8 cellular contexts compared by ENCODE assay signal in the genomic region with DNA sequence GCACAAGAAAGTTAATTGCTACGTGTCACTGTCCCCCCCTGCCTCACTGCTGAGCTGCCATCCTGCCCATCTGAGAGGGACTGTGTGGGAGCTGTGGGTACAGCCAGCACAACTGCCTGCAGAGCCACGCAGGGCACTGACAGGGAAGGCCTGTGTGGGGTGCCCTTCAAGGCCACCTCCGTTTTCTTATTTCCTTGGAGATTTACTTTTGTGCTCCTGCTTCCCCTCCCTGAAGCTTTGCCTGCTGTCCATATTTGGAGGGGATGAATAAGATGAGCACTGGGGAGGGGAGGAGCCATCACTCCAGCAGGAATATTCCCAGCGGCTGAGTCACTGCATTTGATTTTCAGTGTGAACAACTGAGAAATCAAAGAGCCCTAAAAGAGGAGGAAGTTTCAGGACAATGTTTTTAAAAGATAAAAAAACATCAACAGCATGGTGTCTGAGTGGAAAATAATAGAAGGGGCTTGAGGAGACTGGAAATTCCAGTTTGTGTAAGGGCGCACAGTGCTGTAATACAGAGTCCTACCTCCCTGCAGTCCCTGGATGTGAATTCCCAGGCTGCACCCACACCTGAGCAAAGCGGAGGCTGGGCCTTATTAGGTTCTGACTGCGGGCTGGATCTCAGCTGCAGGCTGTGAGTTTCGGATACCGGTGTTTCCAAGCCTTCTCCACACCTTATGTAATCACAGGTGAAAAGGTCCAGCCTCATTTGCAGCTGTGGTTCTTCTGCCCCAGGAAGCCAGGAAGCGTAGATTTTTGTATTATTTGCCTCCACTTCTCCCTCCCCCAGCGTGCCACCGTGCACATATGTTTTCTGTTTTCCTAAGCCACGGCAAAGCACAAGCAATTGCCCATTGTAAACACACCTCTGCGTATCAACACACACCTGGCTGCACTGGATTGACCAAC.
DNase-seq lines count a peak whose midpoint lies in the region; ATAC-seq and TF ChIP-seq lines count a peak whose summit lies in the region.

No MANE protein-coding gene starts in this region.

- H3K9me3 ChIP-seq in HUES6 (ENCODE audit: control insufficient read depth, insufficient read depth, low read depth, low read length) (no peaks in the 10 kb centered on the region), adipocyte (ENCODE audit: control insufficient read depth, low read length) (no peaks in the 10 kb centered on the region), iPS-20b (ENCODE audit: insufficient read depth, low read depth, low read length) (no peaks in the 10 kb centered on the region), testis (no peaks in the 10 kb centered on the region)

- TF ChIP-seq CTCF in AG04449 (IDR thresholded peaks at IDR 0.05; ENCODE audit: insufficient read depth, low read length, missing control alignments) (no peak), testis (IDR thresholded peaks at IDR 0.05) (no peak)

- TF ChIP-seq POLR2A in testis (IDR thresholded peaks at IDR 0.05) (no peak), erythroblast (IDR thresholded peaks at IDR 0.05; ENCODE audit: low read length) (no peak)

- no peak overlapping the region for H3K4me3 ChIP-seq in AG04449 (ENCODE audit: low read depth, low read length)
- H3K4me3 ChIP-seq in HUES6 (ENCODE audit: low read depth, low read length) = no peak overlapping the region
- H3K4me3 ChIP-seq in adipocyte (ENCODE audit: low read length) = no peak overlapping the region
- H3K4me3 ChIP-seq in iPS-20b (ENCODE audit: low read length) = no peak overlapping the region
- H3K4me3 ChIP-seq in testis = no peak overlapping the region

- H3K27ac ChIP-seq in HUES6 (ENCODE audit: low read depth, low read length) (peak overlapping the region; percentile 56; the same call in 1 of the 2 replicates), iPS-20b (ENCODE audit: low read length) (peak overlapping the region; percentile 19), testis (peak overlapping the region in 1 of 2 donors; percentile 7)

- H3K9ac ChIP-seq in HUES6 (ENCODE audit: low read length) = peak overlapping the region; percentile 44
- peak overlapping the region; percentile 40 for H3K9ac ChIP-seq in adipocyte (ENCODE audit: low read length)
- peak overlapping the region; percentile 40; the same call in 1 of the 2 replicates for H3K9ac ChIP-seq in iPS-20b (ENCODE audit: low read depth, low read length)

- intact Hi-C loops in testis (cut with DNase I; ENCODE audit: low total_unique reads) = no loop called here

- H3K36me3 ChIP-seq in HUES6 (ENCODE audit: control insufficient read depth, insufficient read depth, low read length) (no peaks in the 10 kb centered on the region), adipocyte (ENCODE audit: control insufficient read depth, insufficient read depth, low read length, severe bottlenecking) (peaks cover 2% of the 10 kb centered on the region), iPS-20b (ENCODE audit: insufficient read depth, low read depth, low read length) (no peaks in the 10 kb centered on the region), testis (ENCODE audit: low read depth, missing control alignments) (no peaks in the 10 kb centered on the region)

- ATAC-seq in GM21528 (IDR thresholded peaks at IDR 0.05; ENCODE audit: low FRiP score, unreplicated experiment) = no peak

- H3K27me3 ChIP-seq in HUES6 (ENCODE audit: control insufficient read depth, insufficient read depth, low read length) (no peaks in the 10 kb centered on the region), adipocyte (replicated peaks; ENCODE audit: control insufficient read depth, insufficient read depth, low read length) (no peaks in the 10 kb centered on the region), iPS-20b (ENCODE audit: insufficient read depth, low read length) (no peaks in the 10 kb centered on the region), testis (no peaks in the 10 kb centered on the region)

- POLR2A ChIA-PET in AG04449 (lab: Yijun Ruan, JAX) = no interaction called here

- peaks cover 23% of the 10 kb centered on the region for H3K4me1 ChIP-seq in HUES6 (ENCODE audit: control insufficient read depth, insufficient read depth, low read length)
- H3K4me1 ChIP-seq in adipocyte (ENCODE audit: control insufficient read depth, insufficient read depth, low read length) = peaks cover 12% of the 10 kb centered on the region
- peaks cover 20% of the 10 kb centered on the region for H3K4me1 ChIP-seq in iPS-20b (ENCODE audit: insufficient read depth, low read length)
- peaks cover 27% of the 10 kb centered on the region for H3K4me1 ChIP-seq in testis

- DNase-seq in AG04449 (ENCODE audit: low read depth, low spot score) (peak; percentile 34), adipocyte (ENCODE audit: low read depth) (peak; percentile 77), testis (peak; percentile 58), NCI-H1436 (lab: John Stamatoyannopoulos, UW) (no peak), erythroblast (lab: John Stamatoyannopoulos, UW) (no peak)

- WGBS in testis, 2 donors = 64 to 73% methylated on average over 14 of the region's 14 CpGs

- CTCF ChIA-PET in AG04449 (lab: Yijun Ruan, JAX) = interaction anchor here (0.9 to 1.9 kb wide), 2 partner anchors 12 to 155 kb away, joined by 3 to 8 read pairs; no protein-coding TSS in a partner anchor

Comparison
In these comparisons a context has a peak if more than half of its experiments do, and no peak if none do; other contexts are left out.
1. DNase-seq: peak in AG04449 (single experiment), adipocyte (single experiment) and testis (single experiment); none in NCI-H1436 (single experiment) and erythroblast (0 of 2).
2. Peak in every context shown above with its lines, with median percentiles within 50 percentile points of each other: H3K9ac ChIP-seq.